In genomic region chr7:98211676-98212531, GRCh38 we compare ENCODE assay signal across 8 cellular contexts. TPM values are rescaled to one million over a fixed set of nuclear protein-coding genes. Genes with fewer than 3 reads are reported as not detected.
DNase-seq lines count a peak whose midpoint lies in the region; ATAC-seq and TF ChIP-seq lines count a peak whose summit lies in the region.

No MANE protein-coding gene starts in this region.

- H3K27me3 Mint-ChIP-seq in CD4-positive, alpha-beta T cell: no peaks in the 10 kb centered on the region
- H3K27me3 Mint-ChIP-seq in IgD-negative memory B cell (peaks cover 16% of the 10 kb centered on the region), nephron (ENCODE audit: low read depth) (peaks cover 4% of the 10 kb centered on the region)

- intact Hi-C loops in CD4-positive, alpha-beta T cell (cut with DNase I, micrococcal nuclease): loop anchor here in 1 of 2 experiments (5.0 kb wide), 2 partner anchors 40 to 70 kb away; partner anchors contain the start of genes BRI3 and TECPR1

- CTCF ChIA-PET in CD4-positive, alpha-beta T cell (lab: Charles Lee): no interaction called here

- peaks cover 10% of the 10 kb centered on the region for H3K4me1 Mint-ChIP-seq in CD4-positive, alpha-beta T cell (ENCODE audit: low read depth)
- H3K4me1 Mint-ChIP-seq in IgD-negative memory B cell (peaks cover 0 to 5% (median 4%) of the 10 kb centered on the region in 3 donors), nephron (no peaks in the 10 kb centered on the region)

- H3K4me3 ChIP-seq in coronary artery: peak overlapping the region; percentile 67

- no peak for ATAC-seq in CD4-positive, alpha-beta T cell (ENCODE audit: poor library complexity)
- no peak for ATAC-seq in HG03571 (IDR thresholded peaks at IDR 0.05; ENCODE audit: unreplicated experiment)

- no peaks in the 10 kb centered on the region for H3K27me3 ChIP-seq in CD4-positive, alpha-beta T cell (ENCODE audit: control insufficient read depth, insufficient read depth, low read length)

- H3K4me3 Mint-ChIP-seq in CD4-positive, alpha-beta T cell: peak overlapping the region; percentile 63
- H3K4me3 Mint-ChIP-seq in IgD-negative memory B cell (peak overlapping the region; percentile 17 to 86 (median 58)), nephron (peak overlapping the region; percentile 54 to 67 (median 63))

- POLR2A ChIA-PET in CD4-positive, alpha-beta T cell (lab: Charles Lee): interaction anchor here (0.8 to 2.7 kb wide), 4 partner anchors 9 to 40 kb away, joined by 3 to 18 read pairs (median 4); no protein-coding TSS in a partner anchor

- peak in 1 of 10 experiments; percentile 33 for DNase-seq in CD4-positive, alpha-beta T cell
- peak; percentile 72 for DNase-seq in coronary artery (ENCODE audit: low spot score)
- no peak for DNase-seq in 8988T
- DNase-seq in LoVo (ENCODE audit: low spot score): no peak
- DNase-seq in A172 (ENCODE audit: low spot score): no peak

- no peak overlapping the region for H3K27ac ChIP-seq in CD4-positive, alpha-beta T cell (ENCODE audit: low read depth, low read length)
- no peak overlapping the region for H3K27ac ChIP-seq in coronary artery

- H3K27ac Mint-ChIP-seq in CD4-positive, alpha-beta T cell: no peak overlapping the region
- H3K27ac Mint-ChIP-seq in IgD-negative memory B cell (peak overlapping the region in 1 of 3 donors; percentile 27), nephron (no peak overlapping the region)

- no peaks in the 10 kb centered on the region for H3K9me3 Mint-ChIP-seq in CD4-positive, alpha-beta T cell
- H3K9me3 Mint-ChIP-seq in IgD-negative memory B cell (no peaks in the 10 kb centered on the region), nephron (no peaks in the 10 kb centered on the region)

- TF ChIP-seq CTCF in CD4-positive, alpha-beta T cell (IDR thresholded peaks at IDR 0.05): no peak
- TF ChIP-seq CTCF in coronary artery (IDR thresholded peaks at IDR 0.05) (no peak), nephron (IDR thresholded peaks at IDR 0.05; ENCODE audit: unreplicated experiment in 3 of 3) (no peak)

- H3K9me3 ChIP-seq in CD4-positive, alpha-beta T cell (ENCODE audit: control insufficient read depth, low read length): no peaks in the 10 kb centered on the region

- peaks cover 18% of the 10 kb centered on the region for H3K36me3 Mint-ChIP-seq in CD4-positive, alpha-beta T cell (ENCODE audit: low read depth)
- peaks cover 6% of the 10 kb centered on the region for H3K36me3 Mint-ChIP-seq in IgD-negative memory B cell
- H3K36me3 Mint-ChIP-seq in nephron (ENCODE audit: low read depth): peaks cover 10% of the 10 kb centered on the region

RNA-seq across cellular contexts. Expression of gene BHLHA15, which starts 0.7 kb away (rescaled TPM):
- not detected for total RNA-seq in CD4-positive, alpha-beta T cell
- 5.3 TPM for polyA plus RNA-seq in IgD-negative memory B cell
- total RNA-seq in A172 (2014; rRNA removed; shearing (Covaris generic)): not detected in 2 replicates

RNA-seq across cellular contexts. Expression of gene TECPR1, which starts 40.1 kb away (rescaled TPM):
- total RNA-seq in CD4-positive, alpha-beta T cell: 10 to 100 TPM; 85.9 to 90.4 TPM
- polyA plus RNA-seq in IgD-negative memory B cell: 28.8 TPM
- total RNA-seq in A172 (2014; rRNA removed; shearing (Covaris generic)): 16.7 and 17.4 TPM in 2 replicates
